In the genomic region with DNA sequence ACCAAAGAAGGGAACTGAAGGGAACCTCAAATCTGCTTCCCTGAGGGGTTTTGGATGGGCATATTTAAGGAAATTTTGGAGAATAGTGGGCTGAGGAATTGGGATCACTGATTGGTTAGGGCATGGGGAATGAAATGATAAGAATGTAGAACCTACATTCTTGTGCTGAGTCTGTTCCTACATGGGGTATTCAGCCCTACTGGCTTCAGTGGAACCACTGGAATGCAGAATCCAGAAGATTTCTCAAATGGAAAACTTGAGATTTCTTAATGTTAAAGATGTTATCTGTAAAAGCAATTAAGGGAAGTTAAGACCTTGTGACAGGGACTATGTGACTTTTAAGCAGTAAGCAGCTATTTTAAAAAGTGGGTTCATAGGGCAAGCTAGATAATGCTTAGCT, we compare ENCODE assay signal across 21 cellular contexts.
DNase-seq lines count a peak whose midpoint lies in the region; ATAC-seq, FAIRE-seq and TF ChIP-seq lines count a peak whose summit lies in the region.
"Had no signal": no experiment of that assay in that cellular context is flagged by ENCODE, and none has a peak within 500 bp of the region (broad histone marks: within the 10 kb centered on the region; RNA-seq: fewer than 3 reads in every experiment).

No MANE protein-coding gene starts in this region.

- no peaks in the 10 kb centered on the region for H3K9me3 ChIP-seq in astrocyte (ENCODE audit: insufficient read depth, low read depth, low read length)
- H3K9me3 ChIP-seq in ascending aorta: no peaks in the 10 kb centered on the region
- H3K9me3 ChIP-seq: BE2C, Caco-2 had no signal

- no peaks in the 10 kb centered on the region for H3K36me3 Mint-ChIP-seq in astrocyte (ENCODE audit: low read depth, unreplicated experiment)

- FAIRE-seq in astrocyte (lab: Jason Lieb, UNC): no peak
- FAIRE-seq: D721Med, GM19239, H1, HTR-8/SVneo, K562 had no signal

- H3K4me3 ChIP-seq in astrocyte (ENCODE audit: insufficient read depth, low read depth, low read length): no peak overlapping the region
- no peak overlapping the region for H3K4me3 ChIP-seq in retinal pigment epithelial cell (ENCODE audit: low read length)
- no peak overlapping the region for H3K4me3 ChIP-seq in ascending aorta
- H3K4me3 ChIP-seq: K562 had no signal

- no peaks in the 10 kb centered on the region for H3K27me3 ChIP-seq in astrocyte (ENCODE audit: insufficient read depth, low read length)
- H3K27me3 ChIP-seq in ascending aorta: no peaks in the 10 kb centered on the region
- H3K27me3 ChIP-seq: BE2C had no signal

- in situ Hi-C loops in GM13976 (cut with MboI; ENCODE audit: low sequenced_read_pairs, unreplicated experiment): no loop called here

- H3K27me3 Mint-ChIP-seq in astrocyte (ENCODE audit: low read depth, unreplicated experiment): no peaks in the 10 kb centered on the region

- no peak for TF ChIP-seq CTCF in astrocyte (IDR thresholded peaks at IDR 0.05; ENCODE audit: insufficient read depth, low read depth, low read length)
- no peak for TF ChIP-seq CTCF in retinal pigment epithelial cell (conservative IDR thresholded peaks at IDR 0.05; ENCODE audit: low read depth, low read length)
- no peak for TF ChIP-seq CTCF in ascending aorta (IDR thresholded peaks at IDR 0.05)
- no peak for TF ChIP-seq CTCF in GM13976 (IDR thresholded peaks at IDR 0.05; ENCODE audit: borderline replicate concordance, control extremely low read depth, extremely low read depth, insufficient read depth, missing control alignments)

- no peak overlapping the region for H3K4me2 ChIP-seq in astrocyte (ENCODE audit: low read length)

- no peak overlapping the region for H3K27ac ChIP-seq in astrocyte (ENCODE audit: low read depth, low read length)
- H3K27ac ChIP-seq in ascending aorta: no peak overlapping the region
- H3K27ac ChIP-seq: C4-2B, HL-60 had no signal

- H4K20me1 ChIP-seq in astrocyte (ENCODE audit: insufficient read depth, low read length): no peaks in the 10 kb centered on the region

- peak overlapping the region; percentile 19 for H3K27ac Mint-ChIP-seq in astrocyte (ENCODE audit: unreplicated experiment)
- H3K27ac Mint-ChIP-seq: CD4-positive, alpha-beta T cell; H9 had no signal

- no peak overlapping the region for H2AFZ ChIP-seq in astrocyte (ENCODE audit: low read depth, low read length)

- peaks cover 8% of the 10 kb centered on the region for H3K4me1 ChIP-seq in astrocyte (ENCODE audit: insufficient read depth, low read length)
- H3K4me1 ChIP-seq in ascending aorta: no peaks in the 10 kb centered on the region
- H3K4me1 ChIP-seq: Caco-2 had no signal

- H3K4me3 Mint-ChIP-seq in astrocyte (ENCODE audit: unreplicated experiment): no peak overlapping the region
- H3K4me3 Mint-ChIP-seq: CD4-positive, alpha-beta T cell; H9 had no signal

- ATAC-seq in HG03039 (IDR thresholded peaks at IDR 0.05; ENCODE audit: unreplicated experiment) (no peak), HG02623 (IDR thresholded peaks at IDR 0.05; ENCODE audit: unreplicated experiment) (no peak)
- ATAC-seq: K562 had no signal

- H3K36me3 ChIP-seq in astrocyte (ENCODE audit: insufficient read depth, low read length) (no peaks in the 10 kb centered on the region), ascending aorta (no peaks in the 10 kb centered on the region)
- H3K36me3 ChIP-seq: BE2C had no signal

- no peaks in the 10 kb centered on the region for H3K79me2 ChIP-seq in astrocyte (ENCODE audit: insufficient read depth, low read length)

- intact Hi-C loops in ascending aorta (cut with DNase I): no loop called here

- DNase-seq in EH (ENCODE audit: low read depth) (peak; percentile 76), M059J (ENCODE audit: low read depth) (peak; percentile 56), astrocyte (ENCODE audit: low read depth) (peak; percentile 53), retinal pigment epithelial cell (ENCODE audit: low read depth) (peak; percentile 12), ascending aorta (ENCODE audit: low spot score in 2 of 2) (no peak), GM13976 (ENCODE audit: low spot score) (no peak)
- DNase-seq: BE2C; Caco-2; CD4-positive, alpha-beta T cell; GF-D8; H9; IMR-90 had no signal

- H3K4me1 Mint-ChIP-seq in astrocyte (ENCODE audit: low read depth, unreplicated experiment): peaks cover 26% of the 10 kb centered on the region

- H3K9ac ChIP-seq in astrocyte (ENCODE audit: low read length): no peak overlapping the region

- peaks cover 3% of the 10 kb centered on the region for H3K9me3 Mint-ChIP-seq in astrocyte (ENCODE audit: unreplicated experiment)

Comparison
In these comparisons a context has a peak if more than half of its experiments do, and no peak if none do; other contexts are left out.
1. DNase-seq: peak in EH (single experiment), M059J (single experiment), astrocyte (single experiment) and retinal pigment epithelial cell (single experiment); none in ascending aorta (0 of 2) and GM13976 (single experiment).